16 cellular contexts compared by ENCODE assay signal in the genomic region with DNA sequence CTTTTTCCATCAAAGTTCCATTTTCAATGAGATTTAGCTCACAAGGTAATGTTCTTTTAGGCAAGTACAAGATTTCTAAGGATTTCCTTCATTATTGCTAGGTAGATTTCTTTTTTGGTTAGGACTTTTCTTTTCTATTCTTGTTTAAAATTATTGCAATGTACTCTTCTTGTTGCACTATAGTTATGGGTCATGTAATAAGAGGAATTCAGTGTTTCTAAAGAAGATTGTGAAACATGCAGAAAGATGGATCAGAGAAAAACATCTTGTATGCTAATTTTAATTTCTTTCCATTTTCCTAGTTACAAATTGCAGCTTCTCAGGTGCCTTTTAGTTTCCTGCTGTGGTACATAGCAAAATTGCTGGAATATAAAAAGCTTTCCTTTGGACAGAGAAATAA.
"Had no signal": no experiment of that assay in that cellular context is flagged by ENCODE, and none has a peak within 500 bp of the region (broad histone marks: within the 10 kb centered on the region; RNA-seq: fewer than 3 reads in every experiment).

No MANE protein-coding gene starts in this region.

- H3K9me3 ChIP-seq: ascending aorta, sigmoid colon, suprapubic skin, upper lobe of left lung had no signal

- H3K27me3 ChIP-seq: ascending aorta, cardiac muscle cell, sigmoid colon, suprapubic skin, upper lobe of left lung had no signal

- H3K4me1 ChIP-seq: ascending aorta, sigmoid colon, suprapubic skin had no signal

- H3K4me3 Mint-ChIP-seq: T-helper 2 cell treated with Interferon-gamma antibody and Interleukin-4, amounts not matched to agents 5 μg/mL and 100 μg/mL, for 36 hours had no signal

- H3K27ac ChIP-seq: ascending aorta, cardiac muscle cell, coronary artery, sigmoid colon, suprapubic skin, upper lobe of left lung had no signal

- DNase-seq: activated effector memory CD4-positive, alpha-beta T cell treated with Interleukin-2 at 50 U/mL for 16 hours; effector memory CD4-positive, alpha-beta T cell; hippocampal formation; kidney glomerular epithelial cell; midbrain; sigmoid colon; stimulated activated CD4-positive, alpha-beta T cell treated with anti-CD3 and anti-CD28 coated beads, Interleukin-12 subunit alpha, Interleukin-12 subunit beta, amount 100 ng/mL, for 4 hours; stimulated activated CD4-positive, alpha-beta T cell treated with anti-CD3 and anti-CD28 coated beads, Interleukin-2, amount 100 ng/mL, for 48 hours; stimulated activated naive CD8-positive, alpha-beta T cell treated with anti-CD3 and anti-CD28 coated beads, Interleukin-15, Interleukin-2, amounts not matched to agents 100 U/mL and 50 U/mL, for 24 hours had no signal

- H3K27me3 Mint-ChIP-seq: activated naive CD4-positive, alpha-beta T cell treated with anti-CD3 and anti-CD28 coated beads, Interleukin-2, amount 50 U/mL, for 24 hours had no signal

- H3K9me3 Mint-ChIP-seq: activated naive CD4-positive, alpha-beta T cell treated with anti-CD3 and anti-CD28 coated beads, Interleukin-2, amount 50 U/mL, for 24 hours; T-helper 2 cell treated with Interferon-gamma antibody and Interleukin-4, amounts not matched to agents 5 μg/mL and 100 μg/mL, for 36 hours had no signal

- H3K36me3 ChIP-seq: ascending aorta, cardiac muscle cell, sigmoid colon, suprapubic skin, upper lobe of left lung had no signal

- H3K27ac Mint-ChIP-seq: T-helper 2 cell treated with Interferon-gamma antibody and Interleukin-4, amounts not matched to agents 5 μg/mL and 100 μg/mL, for 36 hours had no signal

- H3K4me3 ChIP-seq: ascending aorta, cardiac muscle cell, coronary artery, sigmoid colon, suprapubic skin, upper lobe of left lung had no signal

- ATAC-seq: stimulated activated naive CD8-positive, alpha-beta T cell treated with anti-CD3 and anti-CD28 coated beads, Interleukin-15, Interleukin-2, amounts not matched to agents 100 U/mL and 50 U/mL, for 24 hours had no signal
